ENCODE assay signal across 1 cellular context in genomic region chr6:40164345-40164755, GRCh38.
TF ChIP-seq lines count a peak whose summit lies in the region.

No MANE protein-coding gene starts in this region.

TF ChIP-seq in HCT116, 20 proteins besides CTCF, POLR2A, EP300 and RAD21 (continued from another document):
- TF ChIP-seq ZBTB33 (IDR thresholded peaks at IDR 0.05; ENCODE audit: extremely low read depth, insufficient replicate concordance, low read length) (no peak), TCF7L2 (IDR thresholded peaks at IDR 0.05; ENCODE audit: borderline replicate concordance, extremely low read depth, insufficient read depth, insufficient read length) (no peak)
